1 cellular context compared by ENCODE assay signal in the genomic region with DNA sequence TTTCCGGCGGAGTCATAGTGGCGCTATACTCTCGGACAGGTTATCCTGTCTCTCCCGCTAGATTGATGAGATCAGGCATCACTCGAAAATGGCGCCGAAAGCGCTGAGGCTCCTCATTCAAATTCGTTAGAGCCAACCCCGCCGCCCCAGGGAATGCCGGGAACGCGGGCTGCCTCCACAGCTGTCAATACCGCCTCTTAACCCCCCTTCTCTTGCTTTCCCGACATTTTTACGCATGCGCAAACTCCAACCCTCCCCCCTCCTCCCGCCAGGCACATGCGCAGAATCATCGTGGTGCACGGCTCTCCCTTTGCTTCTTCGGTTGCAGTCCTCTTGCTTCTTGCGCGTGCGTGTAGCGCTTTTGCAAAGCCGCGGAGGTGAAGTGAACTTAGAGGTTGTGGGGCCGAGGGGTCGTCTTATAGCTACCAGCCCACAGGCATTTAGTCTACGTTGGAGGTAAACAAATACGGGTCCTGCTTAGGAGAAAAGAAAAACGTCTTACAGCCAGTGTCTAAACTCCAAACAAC.
TF ChIP-seq lines count a peak whose summit lies in the region.

No MANE protein-coding gene starts in this region.

TF ChIP-seq in HEK293, 187 proteins besides CTCF, POLR2A, EP300 and RAD21 (continued from another document):
- TF ChIP-seq, protein P1, sequence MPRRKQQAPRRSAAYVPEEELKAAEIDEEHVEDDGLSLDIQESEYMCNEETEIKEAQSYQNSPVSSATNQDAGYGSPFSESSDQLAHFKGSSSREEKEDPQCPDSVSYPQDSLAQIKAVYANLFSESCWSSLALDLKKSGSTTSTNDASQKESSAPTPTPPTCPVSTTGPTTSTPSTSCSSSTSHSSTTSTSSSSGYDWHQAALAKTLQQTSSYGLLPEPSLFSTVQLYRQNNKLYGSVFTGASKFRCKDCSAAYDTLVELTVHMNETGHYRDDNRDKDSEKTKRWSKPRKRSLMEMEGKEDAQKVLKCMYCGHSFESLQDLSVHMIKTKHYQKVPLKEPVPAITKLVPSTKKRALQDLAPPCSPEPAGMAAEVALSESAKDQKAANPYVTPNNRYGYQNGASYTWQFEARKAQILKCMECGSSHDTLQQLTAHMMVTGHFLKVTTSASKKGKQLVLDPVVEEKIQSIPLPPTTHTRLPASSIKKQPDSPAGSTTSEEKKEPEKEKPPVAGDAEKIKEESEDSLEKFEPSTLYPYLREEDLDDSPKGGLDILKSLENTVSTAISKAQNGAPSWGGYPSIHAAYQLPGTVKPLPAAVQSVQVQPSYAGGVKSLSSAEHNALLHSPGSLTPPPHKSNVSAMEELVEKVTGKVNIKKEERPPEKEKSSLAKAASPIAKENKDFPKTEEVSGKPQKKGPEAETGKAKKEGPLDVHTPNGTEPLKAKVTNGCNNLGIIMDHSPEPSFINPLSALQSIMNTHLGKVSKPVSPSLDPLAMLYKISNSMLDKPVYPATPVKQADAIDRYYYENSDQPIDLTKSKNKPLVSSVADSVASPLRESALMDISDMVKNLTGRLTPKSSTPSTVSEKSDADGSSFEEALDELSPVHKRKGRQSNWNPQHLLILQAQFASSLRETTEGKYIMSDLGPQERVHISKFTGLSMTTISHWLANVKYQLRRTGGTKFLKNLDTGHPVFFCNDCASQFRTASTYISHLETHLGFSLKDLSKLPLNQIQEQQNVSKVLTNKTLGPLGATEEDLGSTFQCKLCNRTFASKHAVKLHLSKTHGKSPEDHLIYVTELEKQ (tag by site-specific recombination; IDR thresholded peaks at IDR 0.05; ENCODE audit: borderline replicate concordance), result no peak
- TF ChIP-seq ZFP37 (tag by site-specific recombination; IDR thresholded peaks at IDR 0.05) (peak; percentile 1; the same call in 1 of the 2 replicates), ZBTB17 (tag by site-specific recombination; IDR thresholded peaks at IDR 0.05) (peak; percentile 92), ZNF664 (tag by site-specific recombination; IDR thresholded peaks at IDR 0.05) (0 out of 2 replicates have a peak, but pooled peaks have one; percentile 6)
- TF ChIP-seq, protein P2, sequence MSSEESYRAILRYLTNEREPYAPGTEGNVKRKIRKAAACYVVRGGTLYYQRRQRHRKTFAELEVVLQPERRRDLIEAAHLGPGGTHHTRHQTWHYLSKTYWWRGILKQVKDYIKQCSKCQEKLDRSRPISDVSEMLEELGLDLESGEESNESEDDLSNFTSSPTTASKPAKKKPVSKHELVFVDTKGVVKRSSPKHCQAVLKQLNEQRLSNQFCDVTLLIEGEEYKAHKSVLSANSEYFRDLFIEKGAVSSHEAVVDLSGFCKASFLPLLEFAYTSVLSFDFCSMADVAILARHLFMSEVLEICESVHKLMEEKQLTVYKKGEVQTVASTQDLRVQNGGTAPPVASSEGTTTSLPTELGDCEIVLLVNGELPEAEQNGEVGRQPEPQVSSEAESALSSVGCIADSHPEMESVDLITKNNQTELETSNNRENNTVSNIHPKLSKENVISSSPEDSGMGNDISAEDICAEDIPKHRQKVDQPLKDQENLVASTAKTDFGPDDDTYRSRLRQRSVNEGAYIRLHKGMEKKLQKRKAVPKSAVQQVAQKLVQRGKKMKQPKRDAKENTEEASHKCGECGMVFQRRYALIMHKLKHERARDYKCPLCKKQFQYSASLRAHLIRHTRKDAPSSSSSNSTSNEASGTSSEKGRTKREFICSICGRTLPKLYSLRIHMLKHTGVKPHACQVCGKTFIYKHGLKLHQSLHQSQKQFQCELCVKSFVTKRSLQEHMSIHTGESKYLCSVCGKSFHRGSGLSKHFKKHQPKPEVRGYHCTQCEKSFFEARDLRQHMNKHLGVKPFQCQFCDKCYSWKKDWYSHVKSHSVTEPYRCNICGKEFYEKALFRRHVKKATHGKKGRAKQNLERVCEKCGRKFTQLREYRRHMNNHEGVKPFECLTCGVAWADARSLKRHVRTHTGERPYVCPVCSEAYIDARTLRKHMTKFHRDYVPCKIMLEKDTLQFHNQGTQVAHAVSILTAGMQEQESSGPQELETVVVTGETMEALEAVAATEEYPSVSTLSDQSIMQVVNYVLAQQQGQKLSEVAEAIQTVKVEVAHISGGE (tag by site-specific recombination; conservative IDR thresholded peaks at IDR 0.05; ENCODE audit: low read depth), result no peak
- TF ChIP-seq, protein P3, sequence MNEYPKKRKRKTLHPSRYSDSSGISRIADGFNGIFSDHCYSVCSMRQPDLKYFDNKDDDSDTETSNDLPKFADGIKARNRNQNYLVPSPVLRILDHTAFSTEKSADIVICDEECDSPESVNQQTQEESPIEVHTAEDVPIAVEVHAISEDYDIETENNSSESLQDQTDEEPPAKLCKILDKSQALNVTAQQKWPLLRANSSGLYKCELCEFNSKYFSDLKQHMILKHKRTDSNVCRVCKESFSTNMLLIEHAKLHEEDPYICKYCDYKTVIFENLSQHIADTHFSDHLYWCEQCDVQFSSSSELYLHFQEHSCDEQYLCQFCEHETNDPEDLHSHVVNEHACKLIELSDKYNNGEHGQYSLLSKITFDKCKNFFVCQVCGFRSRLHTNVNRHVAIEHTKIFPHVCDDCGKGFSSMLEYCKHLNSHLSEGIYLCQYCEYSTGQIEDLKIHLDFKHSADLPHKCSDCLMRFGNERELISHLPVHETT (tag by site-specific recombination; IDR thresholded peaks at IDR 0.05), result peak; percentile 8; the same call in 1 of the 2 replicates
- TF ChIP-seq, protein P4, sequence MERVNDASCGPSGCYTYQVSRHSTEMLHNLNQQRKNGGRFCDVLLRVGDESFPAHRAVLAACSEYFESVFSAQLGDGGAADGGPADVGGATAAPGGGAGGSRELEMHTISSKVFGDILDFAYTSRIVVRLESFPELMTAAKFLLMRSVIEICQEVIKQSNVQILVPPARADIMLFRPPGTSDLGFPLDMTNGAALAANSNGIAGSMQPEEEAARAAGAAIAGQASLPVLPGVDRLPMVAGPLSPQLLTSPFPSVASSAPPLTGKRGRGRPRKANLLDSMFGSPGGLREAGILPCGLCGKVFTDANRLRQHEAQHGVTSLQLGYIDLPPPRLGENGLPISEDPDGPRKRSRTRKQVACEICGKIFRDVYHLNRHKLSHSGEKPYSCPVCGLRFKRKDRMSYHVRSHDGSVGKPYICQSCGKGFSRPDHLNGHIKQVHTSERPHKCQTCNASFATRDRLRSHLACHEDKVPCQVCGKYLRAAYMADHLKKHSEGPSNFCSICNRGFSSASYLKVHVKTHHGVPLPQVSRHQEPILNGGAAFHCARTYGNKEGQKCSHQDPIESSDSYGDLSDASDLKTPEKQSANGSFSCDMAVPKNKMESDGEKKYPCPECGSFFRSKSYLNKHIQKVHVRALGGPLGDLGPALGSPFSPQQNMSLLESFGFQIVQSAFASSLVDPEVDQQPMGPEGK (tag by site-specific recombination; IDR thresholded peaks at IDR 0.05), result 0 out of 2 replicates have a peak, but pooled peaks have one; percentile 35
